Comparison of ENCODE assay signal across 8 cellular contexts in genomic region chr11:119315139-119316016, GRCh38. TPM values are rescaled to one million over a fixed set of nuclear protein-coding genes. Genes with fewer than 3 reads are reported as not detected.
DNase-seq lines count a peak whose midpoint lies in the region; ATAC-seq, FAIRE-seq and TF ChIP-seq lines count a peak whose summit lies in the region.

No MANE protein-coding gene starts in this region.

- CTCF ChIA-PET in HepG2 (lab: Yijun Ruan, JAX; ENCODE audit: low intra/inter-chr PET ratio, low total read pairs) = no interaction called here

- BruUV-seq in HepG2 (replicated peaks; lab: Mats Ljungman, UMichigan) = no TSS peak

- ATAC-seq in HG02642 (IDR thresholded peaks at IDR 0.05; ENCODE audit: poor library complexity, unreplicated experiment) = peak; percentile 34
- peak; percentile 65 for ATAC-seq in T-helper 17 cell
- ATAC-seq in HepG2 = no peak
- peak; percentile 62 for ATAC-seq in stimulated activated memory B cell treated with anti-CD40 and anti-IgM and Interleukin-4, amounts not matched to agents 10 μg/mL and 1 μg/mL and 100 μg/mL, for 72 hours
- ATAC-seq in GM18511 (IDR thresholded peaks at IDR 0.05; ENCODE audit: unreplicated experiment) = no peak
- no peak for ATAC-seq in HG03280 (IDR thresholded peaks at IDR 0.05; ENCODE audit: unreplicated experiment)

- H3K4me1 Mint-ChIP-seq in T-helper 17 cell = peaks cover 30% of the 10 kb centered on the region
- peaks cover 46% of the 10 kb centered on the region for H3K4me1 Mint-ChIP-seq in stimulated activated memory B cell treated with anti-CD40 and anti-IgM and Interleukin-4, amounts not matched to agents 10 μg/mL and 1 μg/mL and 100 μg/mL, for 72 hours

- H3K4me2 ChIP-seq in HepG2 (ENCODE audit: low read depth, low read length) = peak overlapping the region; percentile 88

- H3K36me3 Mint-ChIP-seq in T-helper 17 cell (ENCODE audit: low read depth) = peaks cover 2% of the 10 kb centered on the region
- no peaks in the 10 kb centered on the region for H3K36me3 Mint-ChIP-seq in stimulated activated memory B cell treated with anti-CD40 and anti-IgM and Interleukin-4, amounts not matched to agents 10 μg/mL and 1 μg/mL and 100 μg/mL, for 72 hours

- no peak for FAIRE-seq in HepG2 (lab: Jason Lieb, UNC)

- 96% methylated on average over 13 of the region's 29 CpGs for WGBS in HepG2 (ENCODE audit: low lambda C conversion rate)

- H3K36me3 ChIP-seq in HepG2 (replicated peaks in 1 of 2; ENCODE audit: control insufficient read depth in 1 of 2, insufficient read depth in 2 of 2, low read length in 2 of 2) = no peaks in the 10 kb centered on the region

- peak overlapping the region in 1 of 3 experiments; percentile 76; a peak in 1 of 6 replicates for H3K4me3 ChIP-seq in HepG2 (replicated peaks in 1 of 3; ENCODE audit: insufficient read depth in 1 of 3, low read depth in 2 of 3, low read length in 3 of 3)

- peak overlapping the region; percentile 89 for H3K4me3 Mint-ChIP-seq in T-helper 17 cell
- H3K4me3 Mint-ChIP-seq in stimulated activated memory B cell treated with anti-CD40 and anti-IgM and Interleukin-4, amounts not matched to agents 10 μg/mL and 1 μg/mL and 100 μg/mL, for 72 hours = peak overlapping the region; percentile 78

- no peak overlapping the region for H2AFZ ChIP-seq in HepG2 (ENCODE audit: low read length)

- no peaks in the 10 kb centered on the region for H3K79me2 ChIP-seq in HepG2 (ENCODE audit: insufficient read depth, low read length)

- intact Hi-C loops in HepG2 (cut with micrococcal nuclease; ENCODE audit: unreplicated experiment) = no loop called here

- DNase-seq in CD1c-positive myeloid dendritic cell (ENCODE audit: extremely low spot score) = peak; percentile 41
- peak in 2 of 3 donors; percentile 39 to 47 for DNase-seq in T-helper 17 cell
- peak; percentile 88 for DNase-seq in cerebellum (ENCODE audit: low spot score)
- DNase-seq in HepG2 (ENCODE audit: low spot score) = no peak

- no peaks in the 10 kb centered on the region for H3K9me3 Mint-ChIP-seq in stimulated activated memory B cell treated with anti-CD40 and anti-IgM and Interleukin-4, amounts not matched to agents 10 μg/mL and 1 μg/mL and 100 μg/mL, for 72 hours

- peaks cover 0 to 9% of the 10 kb centered on the region in 2 experiments; a peak in 1 of 5 replicates for H3K27me3 ChIP-seq in HepG2 (ENCODE audit: control insufficient read depth in 1 of 2, insufficient read depth in 2 of 2, low read length in 2 of 2)

- H3K4me1 ChIP-seq in HepG2 (ENCODE audit: insufficient read depth, low read length) = peaks cover 42% of the 10 kb centered on the region

- no peak overlapping the region for H3K27ac ChIP-seq in HepG2 (ENCODE audit: extremely low read length, insufficient read depth, low read length)

- no peak for TF ChIP-seq CTCF in HepG2 (CRISPR knock-in tag; IDR thresholded peaks at IDR 0.05)

- H3K9me3 ChIP-seq in T-helper 17 cell (ENCODE audit: control insufficient read depth, low read length, poor library complexity, severe bottlenecking) (no peaks in the 10 kb centered on the region), HepG2 (ENCODE audit: low read length) (no peaks in the 10 kb centered on the region)

- TF ChIP-seq RAD21 in HepG2 (CRISPR knock-in tag; IDR thresholded peaks at IDR 0.05) = no peak

- in situ Hi-C loops in HepG2 (cut with HindIII; ENCODE audit: extremely low pct_ligation_motif_present, low pct_unique_long_range_greater_than_20kb) = no loop called here

- TF ChIP-seq POLR2A in HepG2 (IDR thresholded peaks at IDR 0.05; ENCODE audit: insufficient read depth in 1 of 2, low read depth in 2 of 2, low read length in 2 of 2) = no peak

- no peak overlapping the region for H3K9ac ChIP-seq in HepG2 (ENCODE audit: insufficient read depth, low read depth, low read length)

- H4K20me1 ChIP-seq in HepG2 (ENCODE audit: insufficient read depth, low read length) = no peaks in the 10 kb centered on the region

- TF ChIP-seq EP300 in HepG2 (IDR thresholded peaks at IDR 0.05; ENCODE audit: low read depth in 2 of 2, low read length in 2 of 2) = no peak
- TF ChIP-seq EP300 in HepG2 (CRISPR knock-in tag; IDR thresholded peaks at IDR 0.05; ENCODE audit: borderline replicate concordance) = no peak

- H3K27ac Mint-ChIP-seq in T-helper 17 cell = peak overlapping the region; percentile 24
- no peak overlapping the region for H3K27ac Mint-ChIP-seq in stimulated activated memory B cell treated with anti-CD40 and anti-IgM and Interleukin-4, amounts not matched to agents 10 μg/mL and 1 μg/mL and 100 μg/mL, for 72 hours

- H3K27me3 Mint-ChIP-seq in T-helper 17 cell = peaks cover 20% of the 10 kb centered on the region
- peaks cover 61% of the 10 kb centered on the region for H3K27me3 Mint-ChIP-seq in stimulated activated memory B cell treated with anti-CD40 and anti-IgM and Interleukin-4, amounts not matched to agents 10 μg/mL and 1 μg/mL and 100 μg/mL, for 72 hours

- POLR2A ChIA-PET in HepG2 (lab: Yijun Ruan, JAX) = interaction anchor here (0.8 kb wide), 1 partner anchor 23 kb away, joined by 4 read pairs; no protein-coding TSS in a partner anchor

RNA-seq across cellular contexts. Expression of gene MCAM, which starts 1.6 kb away (rescaled TPM):
- 10 to 100 TPM; 25.6 to 54.0 TPM for total RNA-seq in T-helper 17 cell
- 12.1 TPM for total RNA-seq in cerebellum
- 5.9 and 15.2 TPM in 2 replicates for total RNA-seq in HepG2 (2016; rRNA removed; fragmentation: Illumina TruSeq; extraction: Trizol)
- 0.97 and 1.4 TPM in 2 replicates for total RNA-seq in HepG2 (2016; cell fraction: cytosol; rRNA removed; fragmentation: Illumina TruSeq; extraction: Trizol; ENCODE audit: low read depth)
- total RNA-seq in HepG2 (2016; cell fraction: insoluble cytoplasmic fraction; rRNA removed; fragmentation: Illumina TruSeq; extraction: Trizol) = 5.2 and 13.8 TPM in 2 replicates
- 2.5 and 3.3 TPM in 2 replicates for total RNA-seq in HepG2 (2016; cell fraction: membrane; rRNA removed; fragmentation: Illumina TruSeq; extraction: Trizol)
- 13.7 and 14.4 TPM in 2 replicates for total RNA-seq in HepG2 (2016; cell fraction: nucleus; rRNA removed; fragmentation: Illumina TruSeq; extraction: Trizol)
- 12.1 and 18.6 TPM in 2 replicates for polyA plus RNA-seq in HepG2 (2011; rRNA removed)
- polyA plus RNA-seq in HepG2 (2011; cell fraction: cytosol; rRNA removed) = 33.4 and 50.2 TPM in 2 replicates
- 24.8 and 27.5 TPM in 2 replicates for polyA plus RNA-seq in HepG2 (2011; cell fraction: nucleus; rRNA removed)
- polyA plus RNA-seq in HepG2 (2012) = 4.0 and 15.6 TPM in 2 replicates
- 0.68 and 0.83 TPM in 2 replicates for polyA plus RNA-seq in HepG2 (2016; cell fraction: cytosol; fragmentation: Illumina TruSeq; extraction: Trizol; ENCODE audit: low read depth)
- polyA plus RNA-seq in HepG2 (2016; cell fraction: insoluble cytoplasmic fraction; fragmentation: Illumina TruSeq; extraction: Trizol; ENCODE audit: low read depth) = 3.9 and 5.4 TPM in 2 replicates
- 1.1 and 2.3 TPM in 2 replicates for polyA plus RNA-seq in HepG2 (2016; cell fraction: membrane; fragmentation: Illumina TruSeq; extraction: Trizol; ENCODE audit: low read depth)
- 18.8 and 20.4 TPM in 2 replicates for polyA plus RNA-seq in HepG2 (2016; cell fraction: nucleus; fragmentation: Illumina TruSeq; extraction: Trizol; ENCODE audit: insufficient read depth, low read depth)
- 29.9 and 104 TPM in 2 replicates for polyA minus RNA-seq in HepG2 (2011; rRNA and poly(A)+ RNA removed; ENCODE audit: low replicate concordance)
- polyA minus RNA-seq in HepG2 (2011; cell fraction: cytosol; rRNA and poly(A)+ RNA removed) = 14.3 and 15.4 TPM in 2 replicates
- polyA minus RNA-seq in HepG2 (2011; cell fraction: nucleus; rRNA and poly(A)+ RNA removed) = 13.8 and 15.8 TPM in 2 replicates

RNA-seq across cellular contexts. Expression of gene RNF26, which starts 18.9 kb away (rescaled TPM):
- total RNA-seq in T-helper 17 cell (10 to 100 TPM; 15.3 to 19.0 TPM), cerebellum (3.8 TPM), HepG2 (2016; rRNA removed; fragmentation: Illumina TruSeq; extraction: Trizol) (11.9 and 20.8 TPM in 2 replicates)
- total RNA-seq in HepG2 (2016; cell fraction: cytosol; rRNA removed; fragmentation: Illumina TruSeq; extraction: Trizol; ENCODE audit: low read depth) = 5.1 and 5.5 TPM in 2 replicates
- total RNA-seq in HepG2 (2016; cell fraction: insoluble cytoplasmic fraction; rRNA removed; fragmentation: Illumina TruSeq; extraction: Trizol) = 11.0 and 17.9 TPM in 2 replicates
- total RNA-seq in HepG2 (2016; cell fraction: membrane; rRNA removed; fragmentation: Illumina TruSeq; extraction: Trizol) = 25.7 and 27.9 TPM in 2 replicates
- 16.9 and 17.9 TPM in 2 replicates for total RNA-seq in HepG2 (2016; cell fraction: nucleus; rRNA removed; fragmentation: Illumina TruSeq; extraction: Trizol)
- 26.3 and 28.8 TPM in 2 replicates for polyA plus RNA-seq in HepG2 (2011; rRNA removed)
- 33.9 and 41.8 TPM in 2 replicates for polyA plus RNA-seq in HepG2 (2011; cell fraction: cytosol; rRNA removed)
- 21.0 and 21.5 TPM in 2 replicates for polyA plus RNA-seq in HepG2 (2011; cell fraction: nucleus; rRNA removed)
- polyA plus RNA-seq in HepG2 (2012) = 29.6 and 32.1 TPM in 2 replicates
- polyA plus RNA-seq in HepG2 (2016; cell fraction: cytosol; fragmentation: Illumina TruSeq; extraction: Trizol; ENCODE audit: low read depth) = 16.4 and 19.4 TPM in 2 replicates
- polyA plus RNA-seq in HepG2 (2016; cell fraction: insoluble cytoplasmic fraction; fragmentation: Illumina TruSeq; extraction: Trizol; ENCODE audit: low read depth) = 51.2 and 62.2 TPM in 2 replicates
- polyA plus RNA-seq in HepG2 (2016; cell fraction: membrane; fragmentation: Illumina TruSeq; extraction: Trizol; ENCODE audit: low read depth) = 61.9 and 66.3 TPM in 2 replicates
- polyA plus RNA-seq in HepG2 (2016; cell fraction: nucleus; fragmentation: Illumina TruSeq; extraction: Trizol; ENCODE audit: insufficient read depth, low read depth) = 50.4 and 51.8 TPM in 2 replicates
- 92.7 and 163 TPM in 2 replicates for polyA minus RNA-seq in HepG2 (2011; rRNA and poly(A)+ RNA removed; ENCODE audit: low replicate concordance)
- polyA minus RNA-seq in HepG2 (2011; cell fraction: cytosol; rRNA and poly(A)+ RNA removed) = 34.6 and 35.6 TPM in 2 replicates
- 16.9 and 21.8 TPM in 2 replicates for polyA minus RNA-seq in HepG2 (2011; cell fraction: nucleus; rRNA and poly(A)+ RNA removed)

RNA-seq across cellular contexts. Expression of gene C1QTNF5, which starts 25.3 kb away (rescaled TPM):
- total RNA-seq in T-helper 17 cell = not detected
- total RNA-seq in cerebellum = 3.4 TPM
- 0.77 and 1.2 TPM in 2 replicates for total RNA-seq in HepG2 (2016; rRNA removed; fragmentation: Illumina TruSeq; extraction: Trizol)
- 0.26 and 0.40 TPM in 2 replicates for total RNA-seq in HepG2 (2016; cell fraction: cytosol; rRNA removed; fragmentation: Illumina TruSeq; extraction: Trizol; ENCODE audit: low read depth)
- total RNA-seq in HepG2 (2016; cell fraction: insoluble cytoplasmic fraction; rRNA removed; fragmentation: Illumina TruSeq; extraction: Trizol) = 0.76 and 0.78 TPM in 2 replicates
- total RNA-seq in HepG2 (2016; cell fraction: membrane; rRNA removed; fragmentation: Illumina TruSeq; extraction: Trizol) = 0.28 and 0.45 TPM in 2 replicates
- total RNA-seq in HepG2 (2016; cell fraction: nucleus; rRNA removed; fragmentation: Illumina TruSeq; extraction: Trizol) = 0.47 and 0.91 TPM in 2 replicates
- polyA plus RNA-seq in HepG2 (2011; rRNA removed) = 0.86 TPM in 2 replicates
- 0.91 and 1.1 TPM in 2 replicates for polyA plus RNA-seq in HepG2 (2011; cell fraction: cytosol; rRNA removed)
- 0.96 and 1.1 TPM in 2 replicates for polyA plus RNA-seq in HepG2 (2011; cell fraction: nucleus; rRNA removed)
- polyA plus RNA-seq in HepG2 (2012) = 0.19 and 0.53 TPM in 2 replicates
- polyA plus RNA-seq in HepG2 (2016; cell fraction: cytosol; fragmentation: Illumina TruSeq; extraction: Trizol; ENCODE audit: low read depth) = 0.25 and 0.45 TPM in 2 replicates
- polyA plus RNA-seq in HepG2 (2016; cell fraction: insoluble cytoplasmic fraction; fragmentation: Illumina TruSeq; extraction: Trizol; ENCODE audit: low read depth) = 0.39 and 0.53 TPM in 2 replicates
- 0.16 and 0.49 TPM in 2 replicates for polyA plus RNA-seq in HepG2 (2016; cell fraction: membrane; fragmentation: Illumina TruSeq; extraction: Trizol; ENCODE audit: low read depth)
- 1.1 and 1.6 TPM in 2 replicates for polyA plus RNA-seq in HepG2 (2016; cell fraction: nucleus; fragmentation: Illumina TruSeq; extraction: Trizol; ENCODE audit: insufficient read depth, low read depth)
- 0.94 TPM in 1 of 2 replicates, not detected in the other for polyA minus RNA-seq in HepG2 (2011; rRNA and poly(A)+ RNA removed; ENCODE audit: low replicate concordance)
- not detected in 2 replicates for polyA minus RNA-seq in HepG2 (2011; cell fraction: cytosol; rRNA and poly(A)+ RNA removed)
- not detected in 2 replicates for polyA minus RNA-seq in HepG2 (2011; cell fraction: nucleus; rRNA and poly(A)+ RNA removed)

RNA-seq across cellular contexts. Expression of gene MFRP, which starts 31.1 kb away (rescaled TPM):
- total RNA-seq in T-helper 17 cell = not detected
- total RNA-seq in cerebellum = not detected
- not detected in 2 replicates for total RNA-seq in HepG2 (2016; rRNA removed; fragmentation: Illumina TruSeq; extraction: Trizol)
- not detected in 2 replicates for total RNA-seq in HepG2 (2016; cell fraction: cytosol; rRNA removed; fragmentation: Illumina TruSeq; extraction: Trizol; ENCODE audit: low read depth)
- total RNA-seq in HepG2 (2016; cell fraction: insoluble cytoplasmic fraction; rRNA removed; fragmentation: Illumina TruSeq; extraction: Trizol) = not detected in 2 replicates
- not detected in 2 replicates for total RNA-seq in HepG2 (2016; cell fraction: membrane; rRNA removed; fragmentation: Illumina TruSeq; extraction: Trizol)
- total RNA-seq in HepG2 (2016; cell fraction: nucleus; rRNA removed; fragmentation: Illumina TruSeq; extraction: Trizol) = not detected in 2 replicates
- not detected in 2 replicates for polyA plus RNA-seq in HepG2 (2011; rRNA removed)
- not detected in 2 replicates for polyA plus RNA-seq in HepG2 (2011; cell fraction: cytosol; rRNA removed)
- not detected in 2 replicates for polyA plus RNA-seq in HepG2 (2011; cell fraction: nucleus; rRNA removed)
- polyA plus RNA-seq in HepG2 (2012) = not detected in 2 replicates
- not detected in 2 replicates for polyA plus RNA-seq in HepG2 (2016; cell fraction: cytosol; fragmentation: Illumina TruSeq; extraction: Trizol; ENCODE audit: low read depth)
- polyA plus RNA-seq in HepG2 (2016; cell fraction: insoluble cytoplasmic fraction; fragmentation: Illumina TruSeq; extraction: Trizol; ENCODE audit: low read depth) = not detected in 2 replicates
- polyA plus RNA-seq in HepG2 (2016; cell fraction: membrane; fragmentation: Illumina TruSeq; extraction: Trizol; ENCODE audit: low read depth) = not detected in 2 replicates
- polyA plus RNA-seq in HepG2 (2016; cell fraction: nucleus; fragmentation: Illumina TruSeq; extraction: Trizol; ENCODE audit: insufficient read depth, low read depth) = not detected in 2 replicates
- not detected in 2 replicates for polyA minus RNA-seq in HepG2 (2011; rRNA and poly(A)+ RNA removed; ENCODE audit: low replicate concordance)
- not detected in 2 replicates for polyA minus RNA-seq in HepG2 (2011; cell fraction: cytosol; rRNA and poly(A)+ RNA removed)
- not detected in 2 replicates for polyA minus RNA-seq in HepG2 (2011; cell fraction: nucleus; rRNA and poly(A)+ RNA removed)

Comparison
In these comparisons a context has a peak if more than half of its experiments do, and no peak if none do; other contexts are left out.
1. ATAC-seq: peak in HG02642 (single experiment), T-helper 17 cell (single experiment) and stimulated activated memory B cell treated with anti-CD40 and anti-IgM and Interleukin-4, amounts not matched to agents 10 μg/mL and 1 μg/mL and 100 μg/mL, for 72 hours (single experiment); none in HepG2 (single experiment), GM18511 (single experiment) and HG03280 (single experiment).